2 cellular contexts compared by ENCODE assay signal in the genomic region with DNA sequence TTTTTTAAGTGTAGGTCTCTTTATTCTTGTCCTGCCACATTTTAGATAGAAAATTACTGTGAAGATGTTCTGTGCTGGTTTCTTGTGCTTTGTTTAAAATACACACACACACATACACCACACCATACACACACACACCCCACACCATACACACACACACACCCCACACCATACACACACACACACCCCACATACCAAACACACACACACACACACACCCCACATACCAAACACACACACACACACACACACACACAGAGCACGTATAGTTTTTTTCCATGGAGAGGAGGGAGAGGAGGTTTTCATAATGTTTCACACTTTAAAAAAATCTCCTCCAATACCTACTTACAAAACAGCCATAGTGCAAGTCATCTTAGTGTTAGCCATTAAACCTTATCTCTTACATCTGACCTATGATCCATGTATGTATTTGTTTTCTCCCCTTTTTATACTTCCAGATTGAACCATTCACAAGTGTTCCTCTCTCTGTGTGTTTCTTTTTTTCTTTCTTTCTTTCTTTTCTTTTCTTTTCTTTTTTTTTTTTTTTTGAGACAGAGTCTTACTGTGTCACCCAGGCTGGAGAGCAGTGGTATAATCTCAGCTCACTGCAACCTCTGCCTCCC.
TF ChIP-seq lines count a peak whose summit lies in the region.

No MANE protein-coding gene starts in this region.

TF ChIP-seq in HEK293, 187 proteins besides CTCF, POLR2A, EP300 and RAD21 (continued from another document):
- TF ChIP-seq, protein P1, sequence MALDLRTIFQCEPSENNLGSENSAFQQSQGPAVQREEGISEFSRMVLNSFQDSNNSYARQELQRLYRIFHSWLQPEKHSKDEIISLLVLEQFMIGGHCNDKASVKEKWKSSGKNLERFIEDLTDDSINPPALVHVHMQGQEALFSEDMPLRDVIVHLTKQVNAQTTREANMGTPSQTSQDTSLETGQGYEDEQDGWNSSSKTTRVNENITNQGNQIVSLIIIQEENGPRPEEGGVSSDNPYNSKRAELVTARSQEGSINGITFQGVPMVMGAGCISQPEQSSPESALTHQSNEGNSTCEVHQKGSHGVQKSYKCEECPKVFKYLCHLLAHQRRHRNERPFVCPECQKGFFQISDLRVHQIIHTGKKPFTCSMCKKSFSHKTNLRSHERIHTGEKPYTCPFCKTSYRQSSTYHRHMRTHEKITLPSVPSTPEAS (tag by site-specific recombination; IDR thresholded peaks at IDR 0.05): peak; percentile 79
TF ChIP-seq in HEK293: peak in this region for 1.

TF ChIP-seq in K562, 482 proteins besides CTCF, POLR2A, EP300 and RAD21 (continues in another document):
- TF ChIP-seq, protein P2, sequence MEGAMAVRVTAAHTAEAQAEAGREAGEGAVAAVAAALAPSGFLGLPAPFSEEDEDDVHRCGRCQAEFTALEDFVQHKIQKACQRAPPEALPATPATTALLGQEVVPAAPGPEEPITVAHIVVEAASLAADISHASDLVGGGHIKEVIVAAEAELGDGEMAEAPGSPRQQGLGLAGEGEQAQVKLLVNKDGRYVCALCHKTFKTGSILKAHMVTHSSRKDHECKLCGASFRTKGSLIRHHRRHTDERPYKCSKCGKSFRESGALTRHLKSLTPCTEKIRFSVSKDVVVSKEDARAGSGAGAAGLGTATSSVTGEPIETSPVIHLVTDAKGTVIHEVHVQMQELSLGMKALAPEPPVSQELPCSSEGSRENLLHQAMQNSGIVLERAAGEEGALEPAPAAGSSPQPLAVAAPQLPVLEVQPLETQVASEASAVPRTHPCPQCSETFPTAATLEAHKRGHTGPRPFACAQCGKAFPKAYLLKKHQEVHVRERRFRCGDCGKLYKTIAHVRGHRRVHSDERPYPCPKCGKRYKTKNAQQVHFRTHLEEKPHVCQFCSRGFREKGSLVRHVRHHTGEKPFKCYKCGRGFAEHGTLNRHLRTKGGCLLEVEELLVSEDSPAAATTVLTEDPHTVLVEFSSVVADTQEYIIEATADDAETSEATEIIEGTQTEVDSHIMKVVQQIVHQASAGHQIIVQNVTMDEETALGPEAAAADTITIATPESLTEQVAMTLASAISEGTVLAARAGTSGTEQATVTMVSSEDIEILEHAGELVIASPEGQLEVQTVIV (CRISPR knock-in tag; IDR thresholded peaks at IDR 0.05; ENCODE audit: borderline replicate concordance): no peak
- TF ChIP-seq IFI16 (CRISPR knock-in tag; IDR thresholded peaks at IDR 0.05) (no peak), GATA2 (CRISPR knock-in tag; IDR thresholded peaks at IDR 0.05) (0 out of 2 replicates have a peak, but pooled peaks have one; percentile 18), DPF2 (IDR thresholded peaks at IDR 0.05) (peak; percentile 82), NR2C1 (IDR thresholded peaks at IDR 0.05) (peak; percentile 54; the same call in 1 of the 2 replicates), NR2C1 (tag; IDR thresholded peaks at IDR 0.05) (peak; percentile 49; the same call in 1 of the 2 replicates), U2AF1 (optimal IDR thresholded peaks at IDR 0.05; ENCODE audit: low read depth, low read length) (no peak), SMARCA4 (IDR thresholded peaks at IDR 0.05) (peak; percentile 79), NR2C2 (CRISPR knock-in tag; IDR thresholded peaks at IDR 0.05) (no peak), NR2C2 (tag; IDR thresholded peaks at IDR 0.05) (peak; percentile 68; the same call in 1 of the 2 replicates), NFE2L1 (tag; IDR thresholded peaks at IDR 0.05; ENCODE audit: borderline replicate concordance, low read depth) (no peak), SMARCE1 (IDR thresholded peaks at IDR 0.05) (peak; percentile 75), CC2D1A (IDR thresholded peaks at IDR 0.05) (peak; percentile 31; the same call in 1 of the 2 replicates), MAFG (tag; conservative IDR thresholded peaks at IDR 0.05) (peak; percentile 89), ZNF551 (CRISPR knock-in tag; IDR thresholded peaks at IDR 0.05) (no peak), C11orf30 (IDR thresholded peaks at IDR 0.05; ENCODE audit: low read depth) (peak; percentile 92), HNRNPH1 (optimal IDR thresholded peaks at IDR 0.05; ENCODE audit: low read depth, low read length) (no peak), RBBP5 (IDR thresholded peaks at IDR 0.05; ENCODE audit: borderline replicate concordance, insufficient read depth, low read length, poor library complexity, severe bottlenecking) (no peak), LARP7 (IDR thresholded peaks at IDR 0.05) (0 out of 2 replicates have a peak, but pooled peaks have one; percentile 16), ZNF316 (IDR thresholded peaks at IDR 0.05) (peak; percentile 87), NBN (IDR thresholded peaks at IDR 0.05; ENCODE audit: low read depth) (peak; percentile 61), NR4A1 (CRISPR knock-in tag; IDR thresholded peaks at IDR 0.05) (no peak), NR4A1 (tag; IDR thresholded peaks at IDR 0.05) (no peak), ZNF324 (CRISPR knock-in tag; IDR thresholded peaks at IDR 0.05) (no peak), SIN3B (IDR thresholded peaks at IDR 0.05; ENCODE audit: low read depth) (no peak), TRIM24 (IDR thresholded peaks at IDR 0.05) (peak in 1 of 2 experiments; percentile 51; a peak in 2 of 4 replicates), MAFF (IDR thresholded peaks at IDR 0.05; ENCODE audit: low read length) (peak; percentile 39; the same call in 1 of the 2 replicates), ZNF436 (CRISPR knock-in tag; IDR thresholded peaks at IDR 0.05) (no peak), KDM1A (IDR thresholded peaks at IDR 0.05) (peak in 1 of 2 experiments; percentile 54; a peak in 2 of 4 replicates), ZKSCAN3 (CRISPR knock-in tag; IDR thresholded peaks at IDR 0.05) (no peak), ZNF644 (tag; IDR thresholded peaks at IDR 0.05; ENCODE audit: low read depth) (no peak), ILF3 (IDR thresholded peaks at IDR 0.05; ENCODE audit: borderline replicate concordance) (no peak), PPARD (CRISPR knock-in tag; IDR thresholded peaks at IDR 0.05) (no peak), CBFB (CRISPR knock-in tag; IDR thresholded peaks at IDR 0.05) (no peak), NFIC (IDR thresholded peaks at IDR 0.05) (no peak)
- TF ChIP-seq, protein P3, sequence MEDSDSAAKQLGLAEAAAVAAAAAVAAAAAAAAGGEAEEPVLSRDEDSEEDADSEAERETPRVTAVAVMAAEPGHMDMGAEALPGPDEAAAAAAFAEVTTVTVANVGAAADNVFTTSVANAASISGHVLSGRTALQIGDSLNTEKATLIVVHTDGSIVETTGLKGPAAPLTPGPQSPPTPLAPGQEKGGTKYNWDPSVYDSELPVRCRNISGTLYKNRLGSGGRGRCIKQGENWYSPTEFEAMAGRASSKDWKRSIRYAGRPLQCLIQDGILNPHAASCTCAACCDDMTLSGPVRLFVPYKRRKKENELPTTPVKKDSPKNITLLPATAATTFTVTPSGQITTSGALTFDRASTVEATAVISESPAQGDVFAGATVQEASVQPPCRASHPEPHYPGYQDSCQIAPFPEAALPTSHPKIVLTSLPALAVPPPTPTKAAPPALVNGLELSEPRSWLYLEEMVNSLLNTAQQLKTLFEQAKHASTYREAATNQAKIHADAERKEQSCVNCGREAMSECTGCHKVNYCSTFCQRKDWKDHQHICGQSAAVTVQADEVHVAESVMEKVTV (CRISPR knock-in tag; IDR thresholded peaks at IDR 0.05): no peak
- TF ChIP-seq, protein P4, sequence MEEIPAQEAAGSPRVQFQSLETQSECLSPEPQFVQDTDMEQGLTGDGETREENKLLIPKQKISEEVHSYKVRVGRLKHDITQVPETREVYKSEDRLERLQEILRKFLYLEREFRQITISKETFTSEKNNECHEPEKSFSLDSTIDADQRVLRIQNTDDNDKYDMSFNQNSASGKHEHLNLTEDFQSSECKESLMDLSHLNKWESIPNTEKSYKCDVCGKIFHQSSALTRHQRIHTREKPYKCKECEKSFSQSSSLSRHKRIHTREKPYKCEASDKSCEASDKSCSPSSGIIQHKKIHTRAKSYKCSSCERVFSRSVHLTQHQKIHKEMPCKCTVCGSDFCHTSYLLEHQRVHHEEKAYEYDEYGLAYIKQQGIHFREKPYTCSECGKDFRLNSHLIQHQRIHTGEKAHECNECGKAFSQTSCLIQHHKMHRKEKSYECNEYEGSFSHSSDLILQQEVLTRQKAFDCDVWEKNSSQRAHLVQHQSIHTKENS (CRISPR knock-in tag; IDR thresholded peaks at IDR 0.05): no peak
- TF ChIP-seq, protein P5, sequence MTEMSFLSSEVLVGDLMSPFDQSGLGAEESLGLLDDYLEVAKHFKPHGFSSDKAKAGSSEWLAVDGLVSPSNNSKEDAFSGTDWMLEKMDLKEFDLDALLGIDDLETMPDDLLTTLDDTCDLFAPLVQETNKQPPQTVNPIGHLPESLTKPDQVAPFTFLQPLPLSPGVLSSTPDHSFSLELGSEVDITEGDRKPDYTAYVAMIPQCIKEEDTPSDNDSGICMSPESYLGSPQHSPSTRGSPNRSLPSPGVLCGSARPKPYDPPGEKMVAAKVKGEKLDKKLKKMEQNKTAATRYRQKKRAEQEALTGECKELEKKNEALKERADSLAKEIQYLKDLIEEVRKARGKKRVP (CRISPR knock-in tag; IDR thresholded peaks at IDR 0.05): no peak
- TF ChIP-seq, protein P6, sequence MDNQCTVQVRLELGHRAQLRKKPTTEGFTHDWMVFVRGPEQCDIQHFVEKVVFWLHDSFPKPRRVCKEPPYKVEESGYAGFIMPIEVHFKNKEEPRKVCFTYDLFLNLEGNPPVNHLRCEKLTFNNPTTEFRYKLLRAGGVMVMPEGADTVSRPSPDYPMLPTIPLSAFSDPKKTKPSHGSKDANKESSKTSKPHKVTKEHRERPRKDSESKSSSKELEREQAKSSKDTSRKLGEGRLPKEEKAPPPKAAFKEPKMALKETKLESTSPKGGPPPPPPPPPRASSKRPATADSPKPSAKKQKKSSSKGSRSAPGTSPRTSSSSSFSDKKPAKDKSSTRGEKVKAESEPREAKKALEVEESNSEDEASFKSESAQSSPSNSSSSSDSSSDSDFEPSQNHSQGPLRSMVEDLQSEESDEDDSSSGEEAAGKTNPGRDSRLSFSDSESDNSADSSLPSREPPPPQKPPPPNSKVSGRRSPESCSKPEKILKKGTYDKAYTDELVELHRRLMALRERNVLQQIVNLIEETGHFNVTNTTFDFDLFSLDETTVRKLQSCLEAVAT (IDR thresholded peaks at IDR 0.05): 0 out of 4 replicates have a peak, but pooled peaks of 1 of the 2 experiments have one; percentile 39
- TF ChIP-seq, protein P7, sequence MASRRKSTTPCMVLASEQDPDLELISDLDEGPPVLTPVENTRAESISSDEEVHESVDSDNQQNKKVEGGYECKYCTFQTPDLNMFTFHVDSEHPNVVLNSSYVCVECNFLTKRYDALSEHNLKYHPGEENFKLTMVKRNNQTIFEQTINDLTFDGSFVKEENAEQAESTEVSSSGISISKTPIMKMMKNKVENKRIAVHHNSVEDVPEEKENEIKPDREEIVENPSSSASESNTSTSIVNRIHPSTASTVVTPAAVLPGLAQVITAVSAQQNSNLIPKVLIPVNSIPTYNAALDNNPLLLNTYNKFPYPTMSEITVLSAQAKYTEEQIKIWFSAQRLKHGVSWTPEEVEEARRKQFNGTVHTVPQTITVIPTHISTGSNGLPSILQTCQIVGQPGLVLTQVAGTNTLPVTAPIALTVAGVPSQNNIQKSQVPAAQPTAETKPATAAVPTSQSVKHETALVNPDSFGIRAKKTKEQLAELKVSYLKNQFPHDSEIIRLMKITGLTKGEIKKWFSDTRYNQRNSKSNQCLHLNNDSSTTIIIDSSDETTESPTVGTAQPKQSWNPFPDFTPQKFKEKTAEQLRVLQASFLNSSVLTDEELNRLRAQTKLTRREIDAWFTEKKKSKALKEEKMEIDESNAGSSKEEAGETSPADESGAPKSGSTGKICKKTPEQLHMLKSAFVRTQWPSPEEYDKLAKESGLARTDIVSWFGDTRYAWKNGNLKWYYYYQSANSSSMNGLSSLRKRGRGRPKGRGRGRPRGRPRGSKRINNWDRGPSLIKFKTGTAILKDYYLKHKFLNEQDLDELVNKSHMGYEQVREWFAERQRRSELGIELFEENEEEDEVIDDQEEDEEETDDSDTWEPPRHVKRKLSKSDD (conservative IDR thresholded peaks at IDR 0.05; ENCODE audit: low read length): no peak
- TF ChIP-seq, protein P8, sequence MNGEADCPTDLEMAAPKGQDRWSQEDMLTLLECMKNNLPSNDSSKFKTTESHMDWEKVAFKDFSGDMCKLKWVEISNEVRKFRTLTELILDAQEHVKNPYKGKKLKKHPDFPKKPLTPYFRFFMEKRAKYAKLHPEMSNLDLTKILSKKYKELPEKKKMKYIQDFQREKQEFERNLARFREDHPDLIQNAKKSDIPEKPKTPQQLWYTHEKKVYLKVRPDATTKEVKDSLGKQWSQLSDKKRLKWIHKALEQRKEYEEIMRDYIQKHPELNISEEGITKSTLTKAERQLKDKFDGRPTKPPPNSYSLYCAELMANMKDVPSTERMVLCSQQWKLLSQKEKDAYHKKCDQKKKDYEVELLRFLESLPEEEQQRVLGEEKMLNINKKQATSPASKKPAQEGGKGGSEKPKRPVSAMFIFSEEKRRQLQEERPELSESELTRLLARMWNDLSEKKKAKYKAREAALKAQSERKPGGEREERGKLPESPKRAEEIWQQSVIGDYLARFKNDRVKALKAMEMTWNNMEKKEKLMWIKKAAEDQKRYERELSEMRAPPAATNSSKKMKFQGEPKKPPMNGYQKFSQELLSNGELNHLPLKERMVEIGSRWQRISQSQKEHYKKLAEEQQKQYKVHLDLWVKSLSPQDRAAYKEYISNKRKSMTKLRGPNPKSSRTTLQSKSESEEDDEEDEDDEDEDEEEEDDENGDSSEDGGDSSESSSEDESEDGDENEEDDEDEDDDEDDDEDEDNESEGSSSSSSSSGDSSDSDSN (IDR thresholded peaks at IDR 0.05; ENCODE audit: borderline replicate concordance in 1 of 2, low read depth in 2 of 2, low read length in 2 of 2): no peak
- TF ChIP-seq, protein P9, sequence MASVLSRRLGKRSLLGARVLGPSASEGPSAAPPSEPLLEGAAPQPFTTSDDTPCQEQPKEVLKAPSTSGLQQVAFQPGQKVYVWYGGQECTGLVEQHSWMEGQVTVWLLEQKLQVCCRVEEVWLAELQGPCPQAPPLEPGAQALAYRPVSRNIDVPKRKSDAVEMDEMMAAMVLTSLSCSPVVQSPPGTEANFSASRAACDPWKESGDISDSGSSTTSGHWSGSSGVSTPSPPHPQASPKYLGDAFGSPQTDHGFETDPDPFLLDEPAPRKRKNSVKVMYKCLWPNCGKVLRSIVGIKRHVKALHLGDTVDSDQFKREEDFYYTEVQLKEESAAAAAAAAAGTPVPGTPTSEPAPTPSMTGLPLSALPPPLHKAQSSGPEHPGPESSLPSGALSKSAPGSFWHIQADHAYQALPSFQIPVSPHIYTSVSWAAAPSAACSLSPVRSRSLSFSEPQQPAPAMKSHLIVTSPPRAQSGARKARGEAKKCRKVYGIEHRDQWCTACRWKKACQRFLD (CRISPR knock-in tag; IDR thresholded peaks at IDR 0.05): no peak
- TF ChIP-seq, protein P10, sequence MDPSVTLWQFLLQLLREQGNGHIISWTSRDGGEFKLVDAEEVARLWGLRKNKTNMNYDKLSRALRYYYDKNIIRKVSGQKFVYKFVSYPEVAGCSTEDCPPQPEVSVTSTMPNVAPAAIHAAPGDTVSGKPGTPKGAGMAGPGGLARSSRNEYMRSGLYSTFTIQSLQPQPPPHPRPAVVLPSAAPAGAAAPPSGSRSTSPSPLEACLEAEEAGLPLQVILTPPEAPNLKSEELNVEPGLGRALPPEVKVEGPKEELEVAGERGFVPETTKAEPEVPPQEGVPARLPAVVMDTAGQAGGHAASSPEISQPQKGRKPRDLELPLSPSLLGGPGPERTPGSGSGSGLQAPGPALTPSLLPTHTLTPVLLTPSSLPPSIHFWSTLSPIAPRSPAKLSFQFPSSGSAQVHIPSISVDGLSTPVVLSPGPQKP (CRISPR knock-in tag; IDR thresholded peaks at IDR 0.05): no peak
